In the genomic region with DNA sequence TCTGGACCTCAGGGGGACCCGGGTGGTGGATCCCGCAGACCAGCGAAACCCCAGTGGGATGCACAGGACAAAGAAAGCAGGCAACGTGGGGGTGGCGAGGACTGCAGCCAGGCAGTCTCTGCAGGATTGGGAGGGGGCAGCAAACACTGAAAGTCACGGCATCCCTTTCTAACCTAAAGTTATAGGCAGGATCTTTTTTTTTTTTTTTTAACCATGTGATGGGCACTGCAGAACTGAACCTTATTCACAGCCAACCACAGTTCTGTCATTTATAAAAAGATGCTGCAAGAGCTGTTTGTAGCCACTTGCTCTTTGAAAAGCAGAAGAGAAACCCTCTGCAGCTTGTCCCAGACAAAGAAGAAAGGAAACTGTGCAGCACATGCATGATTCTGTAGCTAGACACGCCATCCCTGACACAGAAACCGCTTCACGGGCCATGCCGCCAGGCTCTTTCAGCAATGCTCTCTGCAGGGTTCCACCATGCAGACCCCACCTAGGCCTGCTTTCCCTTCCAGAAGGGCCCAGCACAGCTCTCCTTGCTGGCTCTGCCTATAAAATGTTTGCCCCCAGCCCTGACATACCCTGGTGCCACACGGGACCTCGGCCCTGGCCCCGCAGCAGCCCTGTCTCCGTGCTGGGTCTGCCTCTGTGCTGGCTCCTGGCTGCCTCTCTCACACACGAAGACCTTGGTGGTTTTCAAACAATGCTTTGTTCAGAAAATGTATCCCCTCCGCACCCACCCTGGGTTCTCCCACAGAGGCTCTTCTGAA, we compare ENCODE assay signal across 9 cellular contexts.
DNase-seq lines count a peak whose midpoint lies in the region; ATAC-seq and TF ChIP-seq lines count a peak whose summit lies in the region.
"Had no signal": no experiment of that assay in that cellular context is flagged by ENCODE, and none has a peak within 500 bp of the region (broad histone marks: within the 10 kb centered on the region; RNA-seq: fewer than 3 reads in every experiment).

No MANE protein-coding gene starts in this region.

- peak overlapping the region in 3 of 5 donors; percentile 24 to 76 (median 63) for H3K27ac ChIP-seq in adrenal gland
- H3K27ac ChIP-seq in temporal lobe (ENCODE audit: low read depth, low read length) = peak overlapping the region; percentile 73
- H3K27ac ChIP-seq: SJSA1 had no signal

- TF ChIP-seq CTCF in adrenal gland (IDR thresholded peaks at IDR 0.05) = no peak

- ATAC-seq in HG03064 (IDR thresholded peaks at IDR 0.05; ENCODE audit: low read depth, unreplicated experiment) = peak; percentile 87

- WGBS in adrenal gland, 4 donors = 79 to 91% (median 83%) methylated on average over 16 of the region's 16 CpGs

- peaks cover 4 to 7% of the 10 kb centered on the region in 2 donors for H3K4me1 ChIP-seq in adrenal gland (replicated peaks in 1 of 2)

- peak; percentile 43 for DNase-seq in activated CD8-positive, alpha-beta memory T cell treated with anti-CD3 and anti-CD28 coated beads, Interleukin-2, amount 50 U/mL, for 48 hours
- no peak for DNase-seq in activated CD8-positive, alpha-beta memory T cell treated with anti-CD3 and anti-CD28 coated beads, Interleukin-2, amount 50 U/mL, for 4 hours
- DNase-seq in adrenal gland (peak in 4 of 7 donors; percentile 14 to 50 (median 22)), NCI-H82 (lab: John Stamatoyannopoulos, UW) (no peak), A172 (ENCODE audit: low spot score) (no peak)
- no peak for DNase-seq in stimulated activated CD4-positive, alpha-beta T cell treated with anti-CD3 and anti-CD28 coated beads, Interleukin-1b, Interleukin-23, amount 100 ng/mL, for 48 hours

- no peaks in the 10 kb centered on the region for H3K9me3 ChIP-seq in adrenal gland (replicated peaks in 1 of 3)
- H3K9me3 ChIP-seq: SJSA1 had no signal

- intact Hi-C loops in adrenal gland (cut with DNase I) = no loop called here

- H3K36me3 ChIP-seq in adrenal gland (replicated peaks in 1 of 2) = peaks cover 0 to 9% of the 10 kb centered on the region in 2 donors

- no peak overlapping the region for H3K4me3 ChIP-seq in adrenal gland
- H3K4me3 ChIP-seq: SJSA1 had no signal

- no peak for TF ChIP-seq POLR2A in adrenal gland (IDR thresholded peaks at IDR 0.05)

- H3K27me3 ChIP-seq in adrenal gland = no peaks in the 10 kb centered on the region
- H3K27me3 ChIP-seq: SJSA1 had no signal

Comparison
In these comparisons a context has a peak if more than half of its experiments do, and no peak if none do; other contexts are left out.
1. DNase-seq: peak in activated CD8-positive, alpha-beta memory T cell treated with anti-CD3 and anti-CD28 coated beads, Interleukin-2, amount 50 U/mL, for 48 hours (single experiment) and adrenal gland (4 of 7); none in activated CD8-positive, alpha-beta memory T cell treated with anti-CD3 and anti-CD28 coated beads, Interleukin-2, amount 50 U/mL, for 4 hours (single experiment), NCI-H82 (single experiment), A172 (single experiment) and stimulated activated CD4-positive, alpha-beta T cell treated with anti-CD3 and anti-CD28 coated beads, Interleukin-1b, Interleukin-23, amount 100 ng/mL, for 48 hours (single experiment).